Comparison of ENCODE assay signal across 8 cellular contexts in genomic region chr6:16332175-16332542, GRCh38.
A peak's percentile ranks its signal among the peaks of the same experiment; 100 is the strongest.
DNase-seq lines count a peak whose midpoint lies in the region; ATAC-seq, FAIRE-seq and TF ChIP-seq lines count a peak whose summit lies in the region.

No MANE protein-coding gene starts in this region.

- H3K27ac ChIP-seq in small intestine (ENCODE audit: low read depth in 1 of 2, low read length in 1 of 2) = peak overlapping the region in 1 of 2 donors; percentile 8

- H3K4me3 ChIP-seq in astrocyte of the spinal cord (ENCODE audit: low read depth, low read length) (no peak overlapping the region), small intestine (ENCODE audit: low read depth in 1 of 2, low read length in 2 of 2) (no peak overlapping the region)

- H3K36me3 ChIP-seq in small intestine (ENCODE audit: control insufficient read depth in 2 of 2, insufficient read depth in 2 of 2, low read length in 2 of 2) = peaks cover 0 to 2% of the 10 kb centered on the region in 2 donors

- DNase-seq in A172 (ENCODE audit: low spot score) (peak; percentile 77), NCI-H146 (lab: John Stamatoyannopoulos, UW) (peak; percentile 87), T1000 (lab: John Stamatoyannopoulos, UW) (peak; percentile 33), astrocyte of the spinal cord (ENCODE audit: low read depth, low spot score) (peak; percentile 74), hypothalamus (lab: John Stamatoyannopoulos, UW) (peak in 49 of 51 donors; percentile 8 to 91 (median 61)), small intestine (peak; percentile 75)

- peaks cover 0 to 4% of the 10 kb centered on the region in 2 donors for H3K4me1 ChIP-seq in small intestine (ENCODE audit: control insufficient read depth in 2 of 2, insufficient read depth in 1 of 2, low read depth in 1 of 2, low read length in 1 of 2)

- ATAC-seq in GM18498 (IDR thresholded peaks at IDR 0.05; ENCODE audit: unreplicated experiment) (peak; percentile 85), HG02884 (IDR thresholded peaks at IDR 0.05; ENCODE audit: unreplicated experiment) (peak; percentile 89)

- H3K27me3 ChIP-seq in small intestine (ENCODE audit: control insufficient read depth in 2 of 2, insufficient read depth in 2 of 2, low read length in 2 of 2) = no peaks in the 10 kb centered on the region

- in situ Hi-C loops in astrocyte of the spinal cord (cut with HindIII; ENCODE audit: low sequenced_read_pairs) = no loop called here

- 2 to 7% (median 3%) methylated on average over 7 of the region's 7 CpGs for WGBS in small intestine, 3 donors

- FAIRE-seq in small intestine (lab: Jason Lieb, UNC) = no peak

- TF ChIP-seq CTCF in astrocyte of the spinal cord (IDR thresholded peaks at IDR 0.05; ENCODE audit: low read depth, low read length) = peak; percentile 82

- no peaks in the 10 kb centered on the region for H3K9me3 ChIP-seq in small intestine (ENCODE audit: control insufficient read depth, low read depth)

Comparison
In these comparisons a context has a peak if more than half of its experiments do, and no peak if none do; other contexts are left out.
1. DNase-seq: peak in every context shown above with its lines; median percentile 87 in NCI-H146; 77 in A172; 75 in small intestine; 74 in astrocyte of the spinal cord; 61 in hypothalamus; 33 in T1000.